ENCODE assay signal across 11 cellular contexts in the genomic region with DNA sequence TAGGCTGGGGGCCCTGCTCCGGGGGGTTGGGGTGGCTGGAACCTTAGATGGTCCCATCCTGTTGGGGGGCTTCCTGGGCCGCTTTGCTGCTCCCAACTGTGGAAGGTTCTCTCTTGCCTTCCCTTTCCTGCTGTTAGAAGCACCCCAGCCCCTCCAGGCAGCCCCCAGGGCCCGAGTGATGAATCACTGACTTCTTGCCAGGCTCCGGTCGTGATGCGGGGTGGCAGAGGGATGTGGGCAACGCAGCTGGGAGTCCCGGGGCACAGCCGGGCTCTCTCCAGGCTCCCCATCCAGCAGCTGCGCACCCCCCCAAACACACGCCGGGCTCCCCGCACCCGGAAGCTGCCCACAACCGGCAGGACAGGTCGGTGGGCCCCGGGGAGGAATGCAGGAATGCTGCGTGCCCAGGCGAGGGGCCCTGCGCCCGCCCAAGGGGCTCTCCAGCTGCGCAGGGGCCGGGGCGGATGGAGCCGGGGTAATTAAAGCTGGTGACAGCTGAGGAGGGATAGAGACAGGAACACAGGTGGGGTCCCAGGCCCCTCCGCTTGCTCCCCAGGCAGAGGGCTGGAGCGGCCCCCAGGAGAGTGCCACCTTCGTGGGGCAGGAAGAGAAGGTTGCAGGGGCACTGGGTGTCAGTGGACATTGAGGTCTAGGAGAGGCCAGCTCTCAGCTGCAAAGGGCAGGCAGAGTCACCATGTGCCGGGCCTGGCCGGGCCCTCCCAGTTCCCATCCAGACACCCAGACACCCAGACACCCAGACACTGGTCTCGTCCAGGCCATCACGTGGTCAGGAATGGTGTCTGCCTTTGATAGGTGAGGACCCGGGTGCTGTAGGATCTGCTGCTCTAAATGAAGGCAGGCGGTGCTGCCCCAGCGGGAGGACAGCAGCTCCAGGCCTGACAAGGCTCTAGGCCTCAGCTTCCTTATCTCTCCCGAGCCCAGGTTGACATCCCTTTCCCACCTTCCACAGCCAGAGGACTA. TPM values are rescaled to one million over a fixed set of nuclear protein-coding genes. Genes with fewer than 3 reads are reported as not detected.
DNase-seq lines count a peak whose midpoint lies in the region; ATAC-seq, FAIRE-seq and TF ChIP-seq lines count a peak whose summit lies in the region.
"Had no signal": no experiment of that assay in that cellular context is flagged by ENCODE, and none has a peak within 500 bp of the region (broad histone marks: within the 10 kb centered on the region; RNA-seq: fewer than 3 reads in every experiment).

No MANE protein-coding gene starts in this region.

- no peak overlapping the region for H3K27ac Mint-ChIP-seq in T-helper 2 cell treated with Interferon-gamma antibody and Interleukin-4, amounts not matched to agents 5 μg/mL and 100 μg/mL, for 36 hours
- H3K27ac Mint-ChIP-seq: B cell had no signal

- no peaks in the 10 kb centered on the region for H3K9me3 Mint-ChIP-seq in T-helper 2 cell treated with Interferon-gamma antibody and Interleukin-4, amounts not matched to agents 5 μg/mL and 100 μg/mL, for 36 hours

- DNase-seq in GM23248 (no peak), T47D (ENCODE audit: low read depth in 1 of 2, low spot score in 1 of 2) (peak; percentile 57 to 70), HepG2 (ENCODE audit: low spot score) (no peak), aorta (no peak), brain microvascular endothelial cell (no peak)
- DNase-seq in activated CD8-positive, alpha-beta memory T cell treated with anti-CD3 and anti-CD28 coated beads for 24 hours, result no peak
- DNase-seq in T-helper 2 cell treated with Interferon-gamma antibody and Interleukin-4, amounts not matched to agents 5 μg/mL and 100 μg/mL, for 36 hours (ENCODE audit: low spot score), result no peak
- DNase-seq: amniotic stem cell, NCI-H1436 treated with DMSO at 0.1 percent for 48 hours had no signal

- peak overlapping the region; percentile 80 for H2AFZ ChIP-seq in GM23248
- H2AFZ ChIP-seq in HepG2 (ENCODE audit: low read length), result no peak overlapping the region

- H3K27me3 ChIP-seq in GM23248 (replicated peaks; ENCODE audit: insufficient read depth) (peaks cover 10% of the 10 kb centered on the region; the same call in 1 of the 2 replicates), HepG2 (ENCODE audit: control insufficient read depth in 1 of 2, insufficient read depth in 2 of 2, low read length in 2 of 2) (peaks cover 19 to 56% of the 10 kb centered on the region in 2 experiments), skeletal muscle satellite cell (ENCODE audit: control insufficient read depth, insufficient read depth, low read length) (peaks cover 10% of the 10 kb centered on the region), aorta (ENCODE audit: control insufficient read depth in 1 of 2, insufficient read depth in 2 of 2, low read length in 1 of 2) (no peaks in the 10 kb centered on the region), brain microvascular endothelial cell (replicated peaks) (no peaks in the 10 kb centered on the region)

- H3K9me2 ChIP-seq in GM23248 (ENCODE audit: insufficient read depth), result no peaks in the 10 kb centered on the region

- TF ChIP-seq EP300 in HepG2 (IDR thresholded peaks at IDR 0.05; ENCODE audit: low read depth in 2 of 2, low read length in 2 of 2) (no peak), HepG2 (CRISPR knock-in tag; IDR thresholded peaks at IDR 0.05; ENCODE audit: borderline replicate concordance) (no peak)

- no peaks in the 10 kb centered on the region for H4K20me1 ChIP-seq in GM23248 (ENCODE audit: insufficient read depth)
- H4K20me1 ChIP-seq in HepG2 (ENCODE audit: insufficient read depth, low read length), result no peaks in the 10 kb centered on the region

- WGBS in GM23248 (ENCODE audit: low coverage in 1 of 2, low lambda C conversion rate in 2 of 2, missing lambda C conversion rate in 2 of 2), 2 experiments, result 66 to 70% methylated on average over 35 to 36 of the region's 36 CpGs
- WGBS in HepG2 (ENCODE audit: low lambda C conversion rate), result 51% methylated on average over 27 of the region's 36 CpGs
- 77 to 83% methylated on average over 36 of the region's 36 CpGs for WGBS in aorta, 2 donors

- POLR2A ChIA-PET in HepG2 (lab: Yijun Ruan, JAX), result interaction anchor here (0.8 to 4.4 kb wide), 11 partner anchors 11 to 174 kb away, joined by 3 to 23 read pairs (median 4); partner anchors contain the start of genes BAHCC1, CEP131 and SLC38A10

- no TSS peak for BruUV-seq in HepG2 (replicated peaks; lab: Mats Ljungman, UMichigan)

- H3F3A ChIP-seq in GM23248 (ENCODE audit: insufficient read depth), result no peaks in the 10 kb centered on the region

- ATAC-seq in HepG2 (no peak), aorta (ENCODE audit: low FRiP score) (no peak)

- no peak for TF ChIP-seq RAD21 in HepG2 (CRISPR knock-in tag; IDR thresholded peaks at IDR 0.05)

- H3K4me3 Mint-ChIP-seq in T-helper 2 cell treated with Interferon-gamma antibody and Interleukin-4, amounts not matched to agents 5 μg/mL and 100 μg/mL, for 36 hours, result no peak overlapping the region
- H3K4me3 Mint-ChIP-seq: B cell had no signal

- H3K79me2 ChIP-seq in GM23248 (ENCODE audit: insufficient read depth) (no peaks in the 10 kb centered on the region), HepG2 (ENCODE audit: insufficient read depth, low read length) (no peaks in the 10 kb centered on the region)

- H3K9me3 ChIP-seq in GM23248 (ENCODE audit: low read depth) (no peaks in the 10 kb centered on the region), HepG2 (ENCODE audit: low read length) (no peaks in the 10 kb centered on the region), skeletal muscle satellite cell (replicated peaks; ENCODE audit: low read length) (no peaks in the 10 kb centered on the region), aorta (ENCODE audit: control insufficient read depth, low read length) (no peaks in the 10 kb centered on the region)

- H3K36me3 Mint-ChIP-seq in T-helper 2 cell treated with Interferon-gamma antibody and Interleukin-4, amounts not matched to agents 5 μg/mL and 100 μg/mL, for 36 hours (ENCODE audit: low read depth), result no peaks in the 10 kb centered on the region

- peaks cover 6% of the 10 kb centered on the region for H3K27me3 Mint-ChIP-seq in T-helper 2 cell treated with Interferon-gamma antibody and Interleukin-4, amounts not matched to agents 5 μg/mL and 100 μg/mL, for 36 hours (ENCODE audit: low read depth)

- H3K4me1 ChIP-seq in GM23248 (ENCODE audit: insufficient read depth) (no peaks in the 10 kb centered on the region), HepG2 (ENCODE audit: insufficient read depth, low read length) (peaks cover 58% of the 10 kb centered on the region), skeletal muscle satellite cell (ENCODE audit: control insufficient read depth, insufficient read depth, low read length) (peaks cover 12% of the 10 kb centered on the region), aorta (ENCODE audit: control insufficient read depth in 1 of 2, insufficient read depth in 2 of 2, low read length in 2 of 2) (no peaks in the 10 kb centered on the region)

- H3K4me2 ChIP-seq in GM23248 (ENCODE audit: unreplicated experiment) (no peak overlapping the region), HepG2 (ENCODE audit: low read depth, low read length) (peak overlapping the region; percentile 98), skeletal muscle satellite cell (ENCODE audit: low read length) (peak overlapping the region; percentile 70)

- H3K36me3 ChIP-seq in GM23248 (ENCODE audit: low read depth) (no peaks in the 10 kb centered on the region), HepG2 (replicated peaks in 1 of 2; ENCODE audit: control insufficient read depth in 1 of 2, insufficient read depth in 2 of 2, low read length in 2 of 2) (no peaks in the 10 kb centered on the region), skeletal muscle satellite cell (ENCODE audit: insufficient read depth, low read length) (no peaks in the 10 kb centered on the region), aorta (ENCODE audit: control insufficient read depth in 1 of 2, insufficient read depth in 2 of 2, low read length in 1 of 2) (no peaks in the 10 kb centered on the region), brain microvascular endothelial cell (replicated peaks) (no peaks in the 10 kb centered on the region)

- in situ Hi-C loops in GM23248 (cut with MboI) (no loop called here), T47D (cut with HindIII; ENCODE audit: low pct_unique_long_range_greater_than_20kb, low sequenced_read_pairs) (no loop called here), HepG2 (cut with HindIII; ENCODE audit: extremely low pct_ligation_motif_present, low pct_unique_long_range_greater_than_20kb) (loop anchor here (5.0 kb wide), 1 partner anchor 87 kb away; the partner anchor contains the start of gene BAHCC1), brain microvascular endothelial cell (cut with HindIII; ENCODE audit: low pct_ligation_motif_present, low sequenced_read_pairs) (no loop called here)

- H3K4me3 ChIP-seq in GM23248 (no peak overlapping the region), HepG2 (replicated peaks in 1 of 3; ENCODE audit: insufficient read depth in 1 of 3, low read depth in 2 of 3, low read length in 3 of 3) (peak overlapping the region; percentile 47 to 69 (median 50); a peak in 5 of 6 replicates), skeletal muscle satellite cell (ENCODE audit: low read length) (no peak overlapping the region), aorta (ENCODE audit: low read length in 2 of 2) (no peak overlapping the region), brain microvascular endothelial cell (ENCODE audit: low read depth, low read length) (no peak overlapping the region)

- intact Hi-C loops in HepG2 (cut with micrococcal nuclease; ENCODE audit: unreplicated experiment), result loop anchor here (5.0 kb wide), 1 partner anchor 77 kb away; no protein-coding TSS in a partner anchor
- intact Hi-C loops in aorta (cut with DNase I), result no loop called here

- FAIRE-seq in HepG2 (lab: Jason Lieb, UNC), result no peak

- H3K27ac ChIP-seq in GM23248 (no peak overlapping the region), HepG2 (ENCODE audit: extremely low read length, insufficient read depth, low read length) (no peak overlapping the region), aorta (ENCODE audit: low read depth in 1 of 2, low read length in 2 of 2) (no peak overlapping the region), brain microvascular endothelial cell (no peak overlapping the region)

- TF ChIP-seq POLR2A in HepG2 (IDR thresholded peaks at IDR 0.05; ENCODE audit: insufficient read depth in 1 of 2, low read depth in 2 of 2, low read length in 2 of 2), result no peak

- TF ChIP-seq CTCF in HepG2 (CRISPR knock-in tag; IDR thresholded peaks at IDR 0.05) (no peak), brain microvascular endothelial cell (IDR thresholded peaks at IDR 0.05; ENCODE audit: low read depth, low read length, missing control alignments) (no peak)

- H3K9ac ChIP-seq in GM23248 (no peak overlapping the region), HepG2 (ENCODE audit: insufficient read depth, low read depth, low read length) (0 out of 2 replicates have a peak overlapping the region, but pooled peaks have one; percentile 65), skeletal muscle satellite cell (ENCODE audit: low read depth, low read length) (peak overlapping the region; percentile 42)

- H3K4me1 Mint-ChIP-seq in T-helper 2 cell treated with Interferon-gamma antibody and Interleukin-4, amounts not matched to agents 5 μg/mL and 100 μg/mL, for 36 hours (ENCODE audit: low read depth), result peaks cover 3% of the 10 kb centered on the region

- CTCF ChIA-PET in HepG2 (lab: Yijun Ruan, JAX; ENCODE audit: low intra/inter-chr PET ratio, low total read pairs), result interaction anchor here (0.7 to 1.4 kb wide), 3 partner anchors 24 to 174 kb away, joined by 3 to 6 read pairs (median 5); no protein-coding TSS in a partner anchor

RNA-seq across cellular contexts. Expression of gene SLC38A10, which starts 15.0 kb away (rescaled TPM):
- 133 and 137 TPM in 2 replicates for total RNA-seq in GM23248 (2014; rRNA removed; shearing (Covaris generic))
- polyA plus RNA-seq in GM23248 (2016; fragmentation: Nextera tagmentation; extraction: Ambion mirVana), result 58.6 and 61.8 TPM in 2 replicates
- total RNA-seq in HepG2 (2016; rRNA removed; fragmentation: Illumina TruSeq; extraction: Trizol), result 23.0 and 55.8 TPM in 2 replicates
- 18.5 and 23.3 TPM in 2 replicates for total RNA-seq in HepG2 (2016; cell fraction: cytosol; rRNA removed; fragmentation: Illumina TruSeq; extraction: Trizol; ENCODE audit: low read depth)
- 19.1 and 55.8 TPM in 2 replicates for total RNA-seq in HepG2 (2016; cell fraction: insoluble cytoplasmic fraction; rRNA removed; fragmentation: Illumina TruSeq; extraction: Trizol)
- total RNA-seq in HepG2 (2016; cell fraction: membrane; rRNA removed; fragmentation: Illumina TruSeq; extraction: Trizol), result 18.8 and 20.0 TPM in 2 replicates
- 52.6 and 64.0 TPM in 2 replicates for total RNA-seq in HepG2 (2016; cell fraction: nucleus; rRNA removed; fragmentation: Illumina TruSeq; extraction: Trizol)
- 23.4 and 33.6 TPM in 2 replicates for polyA plus RNA-seq in HepG2 (2011; rRNA removed)
- polyA plus RNA-seq in HepG2 (2011; cell fraction: cytosol; rRNA removed), result 20.1 and 34.6 TPM in 2 replicates
- 63.4 and 88.4 TPM in 2 replicates for polyA plus RNA-seq in HepG2 (2011; cell fraction: nucleus; rRNA removed)
- polyA plus RNA-seq in HepG2 (2012), result 22.8 and 28.0 TPM in 2 replicates
- 5.7 and 7.1 TPM in 2 replicates for polyA plus RNA-seq in HepG2 (2016; cell fraction: cytosol; fragmentation: Illumina TruSeq; extraction: Trizol; ENCODE audit: low read depth)
- polyA plus RNA-seq in HepG2 (2016; cell fraction: insoluble cytoplasmic fraction; fragmentation: Illumina TruSeq; extraction: Trizol; ENCODE audit: low read depth), result 19.7 and 23.4 TPM in 2 replicates
- 10.4 and 11.4 TPM in 2 replicates for polyA plus RNA-seq in HepG2 (2016; cell fraction: membrane; fragmentation: Illumina TruSeq; extraction: Trizol; ENCODE audit: low read depth)
- polyA plus RNA-seq in HepG2 (2016; cell fraction: nucleus; fragmentation: Illumina TruSeq; extraction: Trizol; ENCODE audit: insufficient read depth, low read depth), result 123 and 129 TPM in 2 replicates
- polyA minus RNA-seq in HepG2 (2011; rRNA and poly(A)+ RNA removed; ENCODE audit: low replicate concordance), result 53.9 and 165 TPM in 2 replicates
- polyA minus RNA-seq in HepG2 (2011; cell fraction: cytosol; rRNA and poly(A)+ RNA removed), result 62.7 and 77.3 TPM in 2 replicates
- 25.7 and 27.8 TPM in 2 replicates for polyA minus RNA-seq in HepG2 (2011; cell fraction: nucleus; rRNA and poly(A)+ RNA removed)
- 46.7 and 58.1 TPM in 2 replicates for total RNA-seq in skeletal muscle satellite cell (2012; rRNA removed)
- total RNA-seq in aorta, result 10 to 100 TPM; 61.9 to 79.6 TPM
- 100 to 1,000 TPM in 1 of 2 donors, 10 to 100 TPM in 1; 22.3 to 118 TPM for polyA plus RNA-seq in aorta

Comparison
In these comparisons a context has a peak if more than half of its experiments do, and no peak if none do; other contexts are left out.
1. DNase-seq: peak in T47D (2 of 2); none in GM23248 (single experiment), HepG2 (single experiment), activated CD8-positive, alpha-beta memory T cell treated with anti-CD3 and anti-CD28 coated beads for 24 hours (single experiment), aorta (0 of 2), T-helper 2 cell treated with Interferon-gamma antibody and Interleukin-4, amounts not matched to agents 5 μg/mL and 100 μg/mL, for 36 hours (single experiment) and brain microvascular endothelial cell (single experiment).
2. H3K4me3 ChIP-seq: peak in HepG2 (3 of 3); none in GM23248 (single experiment), skeletal muscle satellite cell (single experiment), aorta (0 of 2) and brain microvascular endothelial cell (single experiment).